21 cellular contexts compared by ENCODE assay signal in genomic region chr17:66175892-66176291, GRCh38. TPM values are rescaled to one million over a fixed set of nuclear protein-coding genes. Genes with fewer than 3 reads are reported as not detected.
DNase-seq lines count a peak whose midpoint lies in the region; ATAC-seq, FAIRE-seq and TF ChIP-seq lines count a peak whose summit lies in the region.
"Had no signal": no experiment of that assay in that cellular context is flagged by ENCODE, and none has a peak within 500 bp of the region (broad histone marks: within the 10 kb centered on the region; RNA-seq: fewer than 3 reads in every experiment).

No MANE protein-coding gene starts in this region.

- FAIRE-seq in K562 (lab: Jason Lieb, UNC): no peak
- FAIRE-seq: HTR-8/SVneo had no signal

- POLR2A ChIA-PET in K562 (lab: Yijun Ruan, JAX): no interaction called here

- TF ChIP-seq POLR2A in K562 (conservative IDR thresholded peaks at IDR 0.05): no peak

- H3K4me2 ChIP-seq in K562 (ENCODE audit: insufficient read depth, low read length): no peak overlapping the region

- H3K27ac ChIP-seq in K562 (ENCODE audit: extremely low read depth, low read depth, low read length): no peak overlapping the region
- H3K27ac ChIP-seq: HL-60 had no signal

- no peaks in the 10 kb centered on the region for H4K20me1 ChIP-seq in K562 (replicated peaks; ENCODE audit: control insufficient read depth, insufficient read depth, low read length)

- H3K9me1 ChIP-seq in K562 (ENCODE audit: control insufficient read depth, insufficient read depth, low read length): no peaks in the 10 kb centered on the region

- 0% methylated on average over 1 of the region's 1 CpG for WGBS in K562 (ENCODE audit: insufficient coverage, low coverage, missing lambda C conversion rate)

- TF ChIP-seq CTCF in K562 (IDR thresholded peaks at IDR 0.05 in 2 of 3, conservative IDR thresholded peaks at IDR 0.05 in 1 of 3; ENCODE audit: insufficient read depth in 2 of 3, low read depth in 1 of 3, low read length in 3 of 3): no peak

- no peak overlapping the region for H3K4me3 ChIP-seq in K562
- H3K4me3 ChIP-seq: HAP-1 had no signal

- H3K79me2 ChIP-seq in K562 (ENCODE audit: control insufficient read depth, insufficient read depth, low read length): no peaks in the 10 kb centered on the region

- H3K27me3 ChIP-seq in K562 (ENCODE audit: control insufficient read depth in 2 of 2, insufficient read depth in 2 of 2, low read length in 2 of 2): no peaks in the 10 kb centered on the region
- H3K27me3 ChIP-seq: BE2C had no signal

- TF ChIP-seq RAD21 in K562 (CRISPR knock-in tag; conservative IDR thresholded peaks at IDR 0.05 in 1 of 2, IDR thresholded peaks at IDR 0.05 in 1 of 2): no peak

- no peaks in the 10 kb centered on the region for H3K36me3 ChIP-seq in K562 (ENCODE audit: control insufficient read depth, insufficient read depth, low read length)
- H3K36me3 ChIP-seq: BE2C, HAP-1 had no signal

- no peaks in the 10 kb centered on the region for H3K9me3 ChIP-seq in K562 (replicated peaks; ENCODE audit: control insufficient read depth, insufficient read depth, low read depth, low read length)
- H3K9me3 ChIP-seq: BE2C, HAP-1 had no signal

- in situ Hi-C loops in K562 (cut with MboI): no loop called here

- no peak for TF ChIP-seq EP300 in K562 (IDR thresholded peaks at IDR 0.05; ENCODE audit: low read length)

- intact Hi-C loops in K562 (cut with micrococcal nuclease): no loop called here

- H3K4me1 ChIP-seq in K562 (replicated peaks in 1 of 2; ENCODE audit: control insufficient read depth in 2 of 2, insufficient read depth in 2 of 2, low read length in 2 of 2): no peaks in the 10 kb centered on the region
- H3K4me1 ChIP-seq: BE2C, HAP-1 had no signal

- no peak overlapping the region for H2AFZ ChIP-seq in K562 (ENCODE audit: low read depth, low read length)

- DNase-seq in NCI-H1417 (lab: John Stamatoyannopoulos, UW) (peak in 2 of 3 experiments; percentile 31 to 46), NCI-H1417 treated with DMSO at 0.1 percent for 48 hours (lab: John Stamatoyannopoulos, UW) (no peak), EH (ENCODE audit: low read depth) (peak; percentile 28), NCI-H1105 (lab: John Stamatoyannopoulos, UW) (peak; percentile 20), K562 (ENCODE audit: extremely low read depth in 1 of 4, low spot score in 3 of 4) (no peak), GDM1 (lab: John Stamatoyannopoulos, UW) (no peak)
- no peak for DNase-seq in stimulated activated naive CD8-positive, alpha-beta T cell treated with anti-CD3 and anti-CD28 coated beads, Interleukin-15, Interleukin-2, amounts not matched to agents 100 U/mL and 50 U/mL, for 24 hours
- DNase-seq: BE2C; CD4-positive, CD25-positive, alpha-beta regulatory T cell; COR-L47; DMS153; IMR-90; Karpas-422; NCI-H1694 treated with DMSO at 0.1 percent for 48 hours; Right ventricle myocardium superior had no signal

- no TSS peak for BruUV-seq in K562 (replicated peaks; lab: Mats Ljungman, UMichigan)

- CTCF ChIA-PET in K562 (lab: Yijun Ruan, JAX; ENCODE audit: low intra/inter-chr PET ratio): no interaction called here

- no peak for ATAC-seq in K562
- ATAC-seq in stimulated activated naive CD8-positive, alpha-beta T cell treated with anti-CD3 and anti-CD28 coated beads, Interleukin-15, Interleukin-2, amounts not matched to agents 100 U/mL and 50 U/mL, for 24 hours: no peak

- H3K9ac ChIP-seq in K562 (ENCODE audit: insufficient read depth in 1 of 2, low read depth in 2 of 2, low read length in 2 of 2): no peak overlapping the region

TF ChIP-seq in K562, 482 proteins besides CTCF, POLR2A, EP300 and RAD21:
- TF ChIP-seq ZFP91 (CRISPR knock-in tag; IDR thresholded peaks at IDR 0.05) (no peak), NFIC (IDR thresholded peaks at IDR 0.05) (peak; percentile 77), NFIX (CRISPR knock-in tag; IDR thresholded peaks at IDR 0.05; ENCODE audit: low read depth) (peak; percentile 50)

RNA-seq across cellular contexts. Expression of gene CEP112, which starts 16.0 kb away (rescaled TPM):
- not detected in 2 replicates for total RNA-seq in K562 (2011; cell fraction: chromatin; rRNA removed; ENCODE audit: low replicate concordance)
- not detected in 2 replicates for total RNA-seq in K562 (2011; cell fraction: nucleolus; rRNA removed)
- total RNA-seq in K562 (2011; cell fraction: nucleoplasm; rRNA removed): not detected in 2 replicates
- total RNA-seq in K562 (2014; rRNA removed): not detected in 2 replicates
- not detected in 2 replicates for total RNA-seq in K562 (2014; rRNA removed; fragmentation: Illumina TruSeq; extraction: Trizol)
- not detected in 2 replicates for total RNA-seq in K562 (2015; rRNA removed; fragmentation: Illumina TruSeq; extraction: Trizol)
- total RNA-seq in K562 (2021): not detected in 2 replicates
- polyA plus RNA-seq in K562 (2011; rRNA removed): not detected in 2 replicates
- not detected in 2 replicates for polyA plus RNA-seq in K562 (2011; cell fraction: cytosol; rRNA removed)
- polyA plus RNA-seq in K562 (2011; cell fraction: nucleus; rRNA removed): not detected in 2 replicates
- 0.06 and 0.16 TPM in 2 replicates for polyA plus RNA-seq in K562 (2012)
- polyA plus RNA-seq in K562 (2014; fragmentation: Illumina TruSeq; extraction: Trizol): not detected in 2 replicates
- not detected for polyA plus RNA-seq in K562 (2014; fragmentation: Nextera tagmentation; extraction: Ambion mirVana)
- polyA plus RNA-seq in K562 (2014; rRNA removed): 0.84 TPM in 1 of 2 replicates, not detected in the other
- polyA minus RNA-seq in K562 (2011; rRNA and poly(A)+ RNA removed): not detected in 2 replicates
- polyA minus RNA-seq in K562 (2011; cell fraction: cytosol; rRNA and poly(A)+ RNA removed): not detected in 2 replicates
- not detected in 2 replicates for polyA minus RNA-seq in K562 (2011; cell fraction: nucleus; rRNA and poly(A)+ RNA removed)

RNA-seq across cellular contexts. Expression of gene APOH, which starts 53.3 kb away (rescaled TPM):
- not detected in 2 replicates for total RNA-seq in K562 (2011; cell fraction: chromatin; rRNA removed; ENCODE audit: low replicate concordance)
- not detected in 2 replicates for total RNA-seq in K562 (2011; cell fraction: nucleolus; rRNA removed)
- total RNA-seq in K562 (2011; cell fraction: nucleoplasm; rRNA removed): not detected in 2 replicates
- total RNA-seq in K562 (2014; rRNA removed): not detected in 2 replicates
- total RNA-seq in K562 (2014; rRNA removed; fragmentation: Illumina TruSeq; extraction: Trizol): not detected in 2 replicates
- not detected in 2 replicates for total RNA-seq in K562 (2015; rRNA removed; fragmentation: Illumina TruSeq; extraction: Trizol)
- 1.1 and 1.2 TPM in 2 replicates for total RNA-seq in K562 (2021)
- polyA plus RNA-seq in K562 (2011; rRNA removed): not detected in 2 replicates
- not detected in 2 replicates for polyA plus RNA-seq in K562 (2011; cell fraction: cytosol; rRNA removed)
- polyA plus RNA-seq in K562 (2011; cell fraction: nucleus; rRNA removed): not detected in 2 replicates
- polyA plus RNA-seq in K562 (2012): not detected in 2 replicates
- polyA plus RNA-seq in K562 (2014; fragmentation: Illumina TruSeq; extraction: Trizol): not detected in 2 replicates
- polyA plus RNA-seq in K562 (2014; fragmentation: Nextera tagmentation; extraction: Ambion mirVana): not detected
- polyA plus RNA-seq in K562 (2014; rRNA removed): not detected in 2 replicates
- not detected in 2 replicates for polyA minus RNA-seq in K562 (2011; rRNA and poly(A)+ RNA removed)
- polyA minus RNA-seq in K562 (2011; cell fraction: cytosol; rRNA and poly(A)+ RNA removed): 5.0 TPM in 1 of 2 replicates, not detected in the other
- not detected in 2 replicates for polyA minus RNA-seq in K562 (2011; cell fraction: nucleus; rRNA and poly(A)+ RNA removed)
- total RNA-seq: CD4-positive, CD25-positive, alpha-beta regulatory T cell; G401; IMR-90; MCF 10A; NCI-H460 had no signal
- polyA plus RNA-seq: CD4-positive, CD25-positive, alpha-beta regulatory T cell; IMR-90 had no signal

Comparison
In these comparisons a context has a peak if more than half of its experiments do, and no peak if none do; other contexts are left out.
1. DNase-seq: peak in NCI-H1417 (2 of 3), EH (single experiment) and NCI-H1105 (single experiment); none in NCI-H1417 treated with DMSO at 0.1 percent for 48 hours (single experiment), K562 (0 of 4), GDM1 (single experiment) and stimulated activated naive CD8-positive, alpha-beta T cell treated with anti-CD3 and anti-CD28 coated beads, Interleukin-15, Interleukin-2, amounts not matched to agents 100 U/mL and 50 U/mL, for 24 hours (single experiment).